17 cellular contexts compared by ENCODE assay signal in genomic region chr4:105122334-105122733, GRCh38. TPM values are rescaled to one million over a fixed set of nuclear protein-coding genes. Genes with fewer than 3 reads are reported as not detected.
DNase-seq lines count a peak whose midpoint lies in the region; ATAC-seq, FAIRE-seq and TF ChIP-seq lines count a peak whose summit lies in the region.
"Had no signal": no experiment of that assay in that cellular context is flagged by ENCODE, and none has a peak within 500 bp of the region (broad histone marks: within the 10 kb centered on the region; RNA-seq: fewer than 3 reads in every experiment).

No MANE protein-coding gene starts in this region.

- dilution Hi-C loops in keratinocyte (cut with MboI; ENCODE audit: extremely low pct_ligation_motif_present, low sequenced_read_pairs): no loop called here

- no peak overlapping the region for H3K4me2 ChIP-seq in keratinocyte (ENCODE audit: control insufficient read depth, extremely low read depth, insufficient read depth, low read depth, low read length)

- no peaks in the 10 kb centered on the region for H4K20me1 ChIP-seq in keratinocyte (ENCODE audit: control insufficient read depth, extremely low read depth, insufficient read depth, low read length)

- H3K4me3 ChIP-seq in brain microvascular endothelial cell (ENCODE audit: low read depth, low read length): no peak overlapping the region
- no peak overlapping the region for H3K4me3 ChIP-seq in keratinocyte (ENCODE audit: control insufficient read depth in 2 of 3, extremely low read depth in 1 of 3, insufficient read depth in 2 of 3, low read depth in 1 of 3, low read length in 3 of 3)
- H3K4me3 ChIP-seq: gastroesophageal sphincter had no signal

- no peaks in the 10 kb centered on the region for H3K36me3 Mint-ChIP-seq in activated T-cell treated with anti-CD3 and anti-CD28 coated beads, Interleukin-2, amount 50 U/mL, for 4 hours (ENCODE audit: insufficient read depth)

- H3K9ac ChIP-seq in keratinocyte (ENCODE audit: control insufficient read depth, extremely low read depth, insufficient read depth, low read length): no peak overlapping the region

- H3K27me3 Mint-ChIP-seq in activated T-cell treated with anti-CD3 and anti-CD28 coated beads, Interleukin-2, amount 50 U/mL, for 4 hours (ENCODE audit: low read depth): peaks cover 4% of the 10 kb centered on the region
- H3K27me3 Mint-ChIP-seq: B cell; stimulated activated naive CD8-positive, alpha-beta T cell treated with anti-CD3 and anti-CD28 coated beads, Interleukin-15, amount 100 ng/mL, for 72 hours had no signal

- no peak for ATAC-seq in GM21526 (IDR thresholded peaks at IDR 0.05; ENCODE audit: low FRiP score, unreplicated experiment)
- ATAC-seq in activated T-cell treated with anti-CD3 and anti-CD28 coated beads, Interleukin-2, amount 50 U/mL, for 4 hours: no peak
- ATAC-seq: activated CD4-positive, CD25-positive, alpha-beta regulatory T cell treated with anti-CD3 and anti-CD28 coated beads, Interleukin-2, amount 50 U/mL, for 24 hours; activated naive CD8-positive, alpha-beta T cell treated with anti-CD3 and anti-CD28 coated beads, Interleukin-2, amount 50 U/mL, for 24 hours; gastroesophageal sphincter; stimulated activated naive CD8-positive, alpha-beta T cell treated with anti-CD3 and anti-CD28 coated beads, Interleukin-15, amount 100 ng/mL, for 72 hours had no signal

- no peaks in the 10 kb centered on the region for H3K36me3 ChIP-seq in brain microvascular endothelial cell (replicated peaks)
- no peaks in the 10 kb centered on the region for H3K36me3 ChIP-seq in keratinocyte (ENCODE audit: control insufficient read depth in 2 of 2, extremely low read depth in 1 of 2, insufficient read depth in 2 of 2, low read length in 2 of 2)
- H3K36me3 ChIP-seq: gastroesophageal sphincter had no signal

- H3K27me3 ChIP-seq in brain microvascular endothelial cell (replicated peaks) (no peaks in the 10 kb centered on the region), keratinocyte (ENCODE audit: control insufficient read depth, extremely low read depth, insufficient read depth, low read length) (no peaks in the 10 kb centered on the region)
- H3K27me3 ChIP-seq: gastroesophageal sphincter had no signal

- H3K9me3 ChIP-seq in keratinocyte (ENCODE audit: control insufficient read depth, low read depth, low read length): no peaks in the 10 kb centered on the region
- H3K9me3 ChIP-seq: gastroesophageal sphincter had no signal

- no peaks in the 10 kb centered on the region for H3K4me1 Mint-ChIP-seq in activated T-cell treated with anti-CD3 and anti-CD28 coated beads, Interleukin-2, amount 50 U/mL, for 4 hours (ENCODE audit: low read depth)
- H3K4me1 Mint-ChIP-seq: activated naive CD8-positive, alpha-beta T cell treated with anti-CD3 and anti-CD28 coated beads, Interleukin-2, amount 50 U/mL, for 24 hours; B cell; stimulated activated naive CD8-positive, alpha-beta T cell treated with anti-CD3 and anti-CD28 coated beads, Interleukin-15, amount 100 ng/mL, for 72 hours had no signal

- H2AFZ ChIP-seq in keratinocyte (ENCODE audit: control insufficient read depth, low read length): no peak overlapping the region

- H3K4me1 ChIP-seq in keratinocyte (ENCODE audit: control insufficient read depth, extremely low read depth, insufficient read depth, low read length): no peaks in the 10 kb centered on the region
- H3K4me1 ChIP-seq: gastroesophageal sphincter had no signal

- H3K9me3 Mint-ChIP-seq in activated T-cell treated with anti-CD3 and anti-CD28 coated beads, Interleukin-2, amount 50 U/mL, for 4 hours: no peaks in the 10 kb centered on the region
- H3K9me3 Mint-ChIP-seq: activated naive CD8-positive, alpha-beta T cell treated with anti-CD3 and anti-CD28 coated beads, Interleukin-2, amount 50 U/mL, for 24 hours; stimulated activated naive CD8-positive, alpha-beta T cell treated with anti-CD3 and anti-CD28 coated beads, Interleukin-15, amount 100 ng/mL, for 72 hours had no signal

- no peak overlapping the region for H3K27ac ChIP-seq in brain microvascular endothelial cell
- no peak overlapping the region for H3K27ac ChIP-seq in keratinocyte (ENCODE audit: control insufficient read depth, insufficient read depth, low read length)
- H3K27ac ChIP-seq: gastroesophageal sphincter had no signal

- no peaks in the 10 kb centered on the region for H3K79me2 ChIP-seq in keratinocyte (ENCODE audit: control insufficient read depth, insufficient read depth, low read length)

- H3K4me3 Mint-ChIP-seq in activated T-cell treated with anti-CD3 and anti-CD28 coated beads, Interleukin-2, amount 50 U/mL, for 4 hours: no peak overlapping the region
- H3K4me3 Mint-ChIP-seq: activated naive CD8-positive, alpha-beta T cell treated with anti-CD3 and anti-CD28 coated beads, Interleukin-2, amount 50 U/mL, for 24 hours; B cell; stimulated activated naive CD8-positive, alpha-beta T cell treated with anti-CD3 and anti-CD28 coated beads, Interleukin-15, amount 100 ng/mL, for 72 hours had no signal

- in situ Hi-C loops in brain microvascular endothelial cell (cut with HindIII; ENCODE audit: low pct_ligation_motif_present, low sequenced_read_pairs): no loop called here

- FAIRE-seq in keratinocyte (lab: Jason Lieb, UNC): peak; percentile 53

- no peak for TF ChIP-seq CTCF in brain microvascular endothelial cell (IDR thresholded peaks at IDR 0.05; ENCODE audit: low read depth, low read length, missing control alignments)
- TF ChIP-seq CTCF in keratinocyte (optimal IDR thresholded peaks at IDR 0.05 in 1 of 3, IDR thresholded peaks at IDR 0.05 in 1 of 3, conservative IDR thresholded peaks at IDR 0.05 in 1 of 3; ENCODE audit: extremely low read depth in 1 of 3, insufficient read depth in 2 of 3, low read length in 3 of 3): no peak

- H3K9me1 ChIP-seq in keratinocyte (ENCODE audit: control insufficient read depth, extremely low read depth, insufficient read depth, low read length): no peaks in the 10 kb centered on the region

- DNase-seq in Daoy (ENCODE audit: low read depth) (peak; percentile 6), LoVo (ENCODE audit: low spot score) (peak; percentile 43), brain microvascular endothelial cell (peak; percentile 58), keratinocyte (ENCODE audit: low read depth, low spot score) (peak; percentile 5), inferior parietal cortex (ENCODE audit: extremely low spot score) (no peak), putamen (ENCODE audit: low spot score) (no peak)
- no peak for DNase-seq in activated T-cell treated with anti-CD3 and anti-CD28 coated beads, Interleukin-2, amount 50 U/mL, for 4 hours
- DNase-seq: activated naive CD8-positive, alpha-beta T cell treated with anti-CD3 and anti-CD28 coated beads, Interleukin-2, amount 50 U/mL, for 24 hours; DMS79; HCEC 1CT; NCI-H1417 treated with DMSO at 0.1 percent for 48 hours; NCI-H69; stimulated activated naive CD8-positive, alpha-beta T cell treated with anti-CD3 and anti-CD28 coated beads, Interleukin-15, amount 100 ng/mL, for 72 hours had no signal

RNA-seq across cellular contexts. Expression of gene TET2, which starts 24.3 kb away (rescaled TPM):
- total RNA-seq in Daoy (2014; rRNA removed; shearing (Covaris generic)): 2.9 and 3.2 TPM in 2 replicates
- 6.6 to 9.6 TPM (median 7.8 TPM) in 3 replicates for polyA plus RNA-seq in keratinocyte
- 4.6 TPM for polyA plus RNA-seq in keratinocyte (2011; ENCODE audit: low read depth)
- polyA plus RNA-seq in keratinocyte (2011; cell fraction: cytosol; rRNA removed): 3.1 and 5.9 TPM in 2 replicates
- 12.5 and 16.4 TPM in 2 replicates for polyA plus RNA-seq in keratinocyte (2011; cell fraction: nucleus; rRNA removed)
- polyA plus RNA-seq in keratinocyte (2012; ENCODE audit: low replicate concordance): 4.7 and 7.1 TPM in 2 replicates
- polyA minus RNA-seq in keratinocyte: 16.3 to 45.5 TPM (median 24.2 TPM) in 3 replicates
- 7.3 TPM for polyA minus RNA-seq in keratinocyte (2011; cell fraction: cytosol; rRNA and poly(A)+ RNA removed)
- polyA minus RNA-seq in keratinocyte (2011; cell fraction: nucleus; rRNA and poly(A)+ RNA removed): 31.7 and 60.4 TPM in 2 replicates
- total RNA-seq in activated T-cell treated with anti-CD3 and anti-CD28 coated beads, Interleukin-2, amount 50 U/mL, for 4 hours: 10 to 100 TPM; 30.0 to 38.3 (median 35.7) TPM

Comparison
In these comparisons a context has a peak if more than half of its experiments do, and no peak if none do; other contexts are left out.
1. DNase-seq: peak in Daoy (single experiment), LoVo (single experiment), brain microvascular endothelial cell (single experiment) and keratinocyte (single experiment); none in inferior parietal cortex (single experiment), activated T-cell treated with anti-CD3 and anti-CD28 coated beads, Interleukin-2, amount 50 U/mL, for 4 hours (single experiment) and putamen (single experiment).